In genomic region chr16:12262454-12263180, GRCh38 we compare ENCODE assay signal across 1 cellular context.
TF ChIP-seq lines count a peak whose summit lies in the region.

No MANE protein-coding gene starts in this region.

TF ChIP-seq in HepG2, 621 proteins besides CTCF, POLR2A, EP300 and RAD21 (continued from another document and continues in another):
- TF ChIP-seq AHDC1 (CRISPR knock-in tag; IDR thresholded peaks at IDR 0.05; ENCODE audit: borderline replicate concordance) (peak; percentile 38; the same call in 1 of the 2 replicates), MNT (IDR thresholded peaks at IDR 0.05) (no peak), TEAD3 (CRISPR knock-in tag; optimal IDR thresholded peaks at IDR 0.05; ENCODE audit: borderline replicate concordance) (peak; percentile 57), TBX2 (CRISPR knock-in tag; IDR thresholded peaks at IDR 0.05; ENCODE audit: borderline replicate concordance) (peak; percentile 41), MYNN (CRISPR knock-in tag; IDR thresholded peaks at IDR 0.05; ENCODE audit: low read depth) (no peak), ZBTB34 (CRISPR knock-in tag; IDR thresholded peaks at IDR 0.05) (0 out of 2 replicates have a peak, but pooled peaks have one; percentile 26), DMAP1 (CRISPR knock-in tag; IDR thresholded peaks at IDR 0.05) (no peak; the same call in none of the 2 replicates), RBFOX2 (IDR thresholded peaks at IDR 0.05; ENCODE audit: low read depth, low read length) (no peak), RFX1 (IDR thresholded peaks at IDR 0.05) (peak; percentile 35; the same call in 1 of the 2 replicates), ARID3A (IDR thresholded peaks at IDR 0.05; ENCODE audit: low read depth, low read length) (peak; percentile 79; the same call in 1 of the 2 replicates), RARG (CRISPR knock-in tag; IDR thresholded peaks at IDR 0.05; ENCODE audit: low read depth) (peak; percentile 38; the same call in 1 of the 2 replicates), MIXL1 (CRISPR knock-in tag; IDR thresholded peaks at IDR 0.05) (peak; percentile 61), GATAD2A (CRISPR knock-in tag; IDR thresholded peaks at IDR 0.05) (peak; percentile 83), MAZ (IDR thresholded peaks at IDR 0.05; ENCODE audit: borderline replicate concordance, low read depth, low read length) (no peak), MAZ (CRISPR knock-in tag; IDR thresholded peaks at IDR 0.05; ENCODE audit: low read depth) (0 out of 2 replicates have a peak, but pooled peaks have one; percentile 37), RFXAP (CRISPR knock-in tag; IDR thresholded peaks at IDR 0.05; ENCODE audit: borderline replicate concordance) (0 out of 2 replicates have a peak, but pooled peaks have one; percentile 7), HNRNPLL (IDR thresholded peaks at IDR 0.05; ENCODE audit: low read depth, low read length, poor library complexity, severe bottlenecking) (no peak), SKIL (CRISPR knock-in tag; IDR thresholded peaks at IDR 0.05; ENCODE audit: borderline replicate concordance) (0 out of 2 replicates have a peak, but pooled peaks have one; percentile 10), ZNF572 (CRISPR knock-in tag; IDR thresholded peaks at IDR 0.05) (0 out of 2 replicates have a peak, but pooled peaks have one; percentile 64), FOXK1 (CRISPR knock-in tag; IDR thresholded peaks at IDR 0.05; ENCODE audit: borderline replicate concordance, low read depth) (0 out of 2 replicates have a peak, but pooled peaks have one; percentile 8), SIN3B (IDR thresholded peaks at IDR 0.05; ENCODE audit: low read length) (no peak), ZNF292 (CRISPR knock-in tag; IDR thresholded peaks at IDR 0.05; ENCODE audit: borderline replicate concordance, low read depth) (peak; percentile 56), IRF2 (CRISPR knock-in tag; IDR thresholded peaks at IDR 0.05) (0 out of 2 replicates have a peak, but pooled peaks have one; percentile 56), TARDBP (CRISPR knock-in tag; IDR thresholded peaks at IDR 0.05) (peak; percentile 48; the same call in 1 of the 2 replicates), GZF1 (CRISPR knock-in tag; IDR thresholded peaks at IDR 0.05) (peak; percentile 37; the same call in 1 of the 2 replicates), ZFP36L1 (CRISPR knock-in tag; IDR thresholded peaks at IDR 0.05) (peak; percentile 50; the same call in 1 of the 2 replicates), HNRNPL (IDR thresholded peaks at IDR 0.05; ENCODE audit: low read depth, low read length) (no peak), DMTF1 (CRISPR knock-in tag; IDR thresholded peaks at IDR 0.05) (peak; percentile 9; the same call in 1 of the 2 replicates), ARID5B (CRISPR knock-in tag; IDR thresholded peaks at IDR 0.05) (peak; percentile 53), JUND (CRISPR knock-in tag; IDR thresholded peaks at IDR 0.05) (peak; percentile 7; the same call in 1 of the 2 replicates), ZBTB33 (CRISPR knock-in tag; IDR thresholded peaks at IDR 0.05) (peak; percentile 12; the same call in 1 of the 2 replicates), POGZ (CRISPR knock-in tag; IDR thresholded peaks at IDR 0.05) (0 out of 2 replicates have a peak, but pooled peaks have one; percentile 28), HHEX (CRISPR knock-in tag; IDR thresholded peaks at IDR 0.05) (0 out of 2 replicates have a peak, but pooled peaks have one; percentile 16), ZSCAN9 (CRISPR knock-in tag; IDR thresholded peaks at IDR 0.05; ENCODE audit: borderline replicate concordance) (peak; percentile 70), ZNF781 (CRISPR knock-in tag; IDR thresholded peaks at IDR 0.05; ENCODE audit: borderline replicate concordance, not compliant biosample characterization) (peak; percentile 67), SALL1 (CRISPR knock-in tag; IDR thresholded peaks at IDR 0.05) (peak; percentile 78), ZMAT3 (CRISPR knock-in tag; conservative IDR thresholded peaks at IDR 0.05) (no peak)
